ENCODE assay signal across 9 cellular contexts in genomic region chr2:187586091-187586632, GRCh38. TPM values are rescaled to one million over a fixed set of nuclear protein-coding genes. Genes with fewer than 3 reads are reported as not detected.
A peak's percentile ranks its signal among the peaks of the same experiment; 100 is the strongest.
DNase-seq lines count a peak whose midpoint lies in the region; ATAC-seq and TF ChIP-seq lines count a peak whose summit lies in the region.
"Had no signal": no experiment of that assay in that cellular context is flagged by ENCODE, and none has a peak within 500 bp of the region (broad histone marks: within the 10 kb centered on the region; RNA-seq: fewer than 3 reads in every experiment).

No MANE protein-coding gene starts in this region.

- 74 to 81% (median 75%) methylated on average over 3 of the region's 3 CpGs for WGBS in stomach, 5 donors

- TF ChIP-seq EP300 in stomach (IDR thresholded peaks at IDR 0.05) = no peak

- H3K27ac ChIP-seq in stomach (no peak overlapping the region), tibial artery (no peak overlapping the region)
- H3K27ac ChIP-seq: psoas muscle had no signal

- ATAC-seq in GM18517 (IDR thresholded peaks at IDR 0.05; ENCODE audit: unreplicated experiment) (peak; percentile 77), HG02571 (IDR thresholded peaks at IDR 0.05; ENCODE audit: unreplicated experiment) (peak; percentile 58), HG03457 (IDR thresholded peaks at IDR 0.05; ENCODE audit: unreplicated experiment) (no peak)
- ATAC-seq: psoas muscle had no signal

- no peak for TF ChIP-seq POLR2A in stomach (IDR thresholded peaks at IDR 0.05)

- H3K4me3 ChIP-seq in stomach (no peak overlapping the region), tibial artery (no peak overlapping the region)
- H3K4me3 ChIP-seq: psoas muscle had no signal

- no peaks in the 10 kb centered on the region for H3K36me3 ChIP-seq in stomach
- no peaks in the 10 kb centered on the region for H3K36me3 ChIP-seq in tibial artery

- intact Hi-C loops in stomach (cut with DNase I; ENCODE audit: low total_unique reads) = no loop called here
- intact Hi-C loops in tibial artery (cut with DNase I; ENCODE audit: low total_unique reads) = loop anchor here (10.0 kb wide), 1 partner anchor 929 kb away; no protein-coding TSS in a partner anchor

- H3K9me3 ChIP-seq in stomach (no peaks in the 10 kb centered on the region), tibial artery (no peaks in the 10 kb centered on the region)
- H3K9me3 ChIP-seq: psoas muscle had no signal

- peaks cover 0 to 6% (median 3%) of the 10 kb centered on the region in 4 donors for H3K4me1 ChIP-seq in stomach
- H3K4me1 ChIP-seq in tibial artery = no peaks in the 10 kb centered on the region
- H3K4me1 ChIP-seq: psoas muscle had no signal

- DNase-seq in NOMO-1 treated with DMSO at 0.1 percent for 48 hours (lab: John Stamatoyannopoulos, UW; ENCODE audit: unreplicated experiment) (peak; percentile 66), fibroblast of gingiva (ENCODE audit: low read depth) (peak; percentile 48), stomach (no peak), tibial artery (no peak), DMS 273 treated with DMSO at 0.1 percent for 48 hours (lab: John Stamatoyannopoulos, UW) (no peak)
- DNase-seq: psoas muscle had no signal

- no peaks in the 10 kb centered on the region for H3K27me3 ChIP-seq in stomach
- no peaks in the 10 kb centered on the region for H3K27me3 ChIP-seq in tibial artery

- no peak for TF ChIP-seq CTCF in stomach (IDR thresholded peaks at IDR 0.05)
- no peak for TF ChIP-seq CTCF in tibial artery (IDR thresholded peaks at IDR 0.05)

RNA-seq across cellular contexts. Expression of gene TFPI, which starts 31.9 kb away (rescaled TPM):
- total RNA-seq in stomach = 100 to 1,000 TPM in 1 of 5 donors, 10 to 100 TPM in 3, 1 to 10 TPM in 1; 7.5 to 118 (median 23.9) TPM
- polyA plus RNA-seq in stomach = 10 to 100 TPM; 10.3 to 13.6 (median 12.1) TPM

Comparison
In these comparisons a context has a peak if more than half of its experiments do, and no peak if none do; other contexts are left out.
1. DNase-seq: peak in NOMO-1 treated with DMSO at 0.1 percent for 48 hours (single experiment) and fibroblast of gingiva (single experiment); none in stomach (single experiment), tibial artery (0 of 2) and DMS 273 treated with DMSO at 0.1 percent for 48 hours (single experiment).